Comparison of ENCODE assay signal across 16 cellular contexts in genomic region chr15:92068121-92068520, GRCh38.
DNase-seq lines count a peak whose midpoint lies in the region; ATAC-seq and FAIRE-seq lines count a peak whose summit lies in the region.
"Had no signal": no experiment of that assay in that cellular context is flagged by ENCODE, and none has a peak within 500 bp of the region (broad histone marks: within the 10 kb centered on the region; RNA-seq: fewer than 3 reads in every experiment).

No MANE protein-coding gene starts in this region.

- ATAC-seq in GM21515 (IDR thresholded peaks at IDR 0.05; ENCODE audit: unreplicated experiment) (peak; percentile 49), Right ventricle myocardium inferior (no peak)
- ATAC-seq: CD8-positive, alpha-beta T cell; left colon had no signal

- in situ Hi-C loops in KBM-7 (cut with MboI; ENCODE audit: low pct_unique_long_range_greater_than_20kb, low sequenced_read_pairs), result no loop called here

- FAIRE-seq in GM18507 (lab: Jason Lieb, UNC), result peak; percentile 84

- intact Hi-C loops in Right ventricle myocardium inferior (cut with DNase I), result loop anchor here (5.0 kb wide), 1 partner anchor 86 kb away; no protein-coding TSS in a partner anchor

- DNase-seq in GM18507 (ENCODE audit: extremely low spot score, insufficient read length, low read depth), result no peak
- DNase-seq in KBM-7, result peak; percentile 47
- DNase-seq in fibroblast of peridontal ligament (ENCODE audit: extremely low read depth), result peak; percentile 23
- DNase-seq in medulla oblongata (ENCODE audit: extremely low spot score), result no peak
- no peak for DNase-seq in Right ventricle myocardium inferior (ENCODE audit: missing footprints)
- no peak for DNase-seq in retina
- DNase-seq in HuH-7.5 (ENCODE audit: low spot score), result no peak
- DNase-seq: activated CD4-positive, alpha-beta T cell treated with anti-CD3 and anti-CD28 coated beads, Interleukin-2, amount 10 ng/mL, durations not matched to agents 7 days and 5 days; activated naive CD4-positive, alpha-beta T cell treated with Interleukin-2 at 50 U/mL for 16 hours; CD8-positive, alpha-beta T cell; H9; left colon; NCI-H2081 treated with DMSO at 0.1 percent for 48 hours; SHP77; substantia nigra had no signal

Comparison
In these comparisons a context has a peak if more than half of its experiments do, and no peak if none do; other contexts are left out.
1. DNase-seq: peak in KBM-7 (single experiment) and fibroblast of peridontal ligament (single experiment); none in GM18507 (single experiment), medulla oblongata (single experiment), Right ventricle myocardium inferior (single experiment), retina (single experiment) and HuH-7.5 (single experiment).